ENCODE assay signal across 19 cellular contexts in genomic region chr12:110277705-110278104, GRCh38. TPM values are rescaled to one million over a fixed set of nuclear protein-coding genes. Genes with fewer than 3 reads are reported as not detected.
DNase-seq lines count a peak whose midpoint lies in the region; ATAC-seq, FAIRE-seq and TF ChIP-seq lines count a peak whose summit lies in the region.
"Had no signal": no experiment of that assay in that cellular context is flagged by ENCODE, and none has a peak within 500 bp of the region (broad histone marks: within the 10 kb centered on the region; RNA-seq: fewer than 3 reads in every experiment).

No MANE protein-coding gene starts in this region.

- no peak for DNase-seq in A549 (ENCODE audit: low read depth in 1 of 2, low spot score in 1 of 2)
- DNase-seq in endothelial cell of umbilical vein (ENCODE audit: low read depth, low spot score): no peak
- DNase-seq in neural crest cell (ENCODE audit: low read depth, low spot score): no peak
- DNase-seq in germinal center (ENCODE audit: low spot score): no peak
- no peak for DNase-seq in GM19240 (ENCODE audit: insufficient read length, low spot score)
- no peak for DNase-seq in stimulated activated naive CD4-positive, alpha-beta T cell treated with Interleukin-2 at 50 U/mL for 16 hours (lab: John Stamatoyannopoulos, UW)
- DNase-seq: ACHN; CD4-positive, alpha-beta T cell; COR-L47; DMS79; H7; HFFc6; Kasumi-1; NCI-H1417; NCI-H526 treated with DMSO at 0.1 percent for 48 hours; PC-9; RPMI8226 had no signal

- TF ChIP-seq CTCF in A549 (IDR thresholded peaks at IDR 0.05): no peak
- TF ChIP-seq CTCF in HEK293 (tag by site-specific recombination; IDR thresholded peaks at IDR 0.05): no peak
- no peak for TF ChIP-seq CTCF in endothelial cell of umbilical vein (IDR thresholded peaks at IDR 0.05; ENCODE audit: extremely low read depth in 1 of 2, insufficient read depth in 1 of 2, low read depth in 1 of 2, low read length in 2 of 2)
- no peak for TF ChIP-seq CTCF in neural crest cell (conservative IDR thresholded peaks at IDR 0.05)

- H2AFZ ChIP-seq in endothelial cell of umbilical vein (ENCODE audit: low read depth, low read length): no peak overlapping the region
- H2AFZ ChIP-seq: PC-9 had no signal

- H3K27me3 Mint-ChIP-seq in neural crest cell (ENCODE audit: low read depth): no peaks in the 10 kb centered on the region
- H3K27me3 Mint-ChIP-seq: CD4-positive, alpha-beta T cell had no signal

- H3K4me3 Mint-ChIP-seq in neural crest cell: peak overlapping the region; percentile 8
- H3K4me3 Mint-ChIP-seq: HFFc6 had no signal

- H3K4me1 Mint-ChIP-seq in neural crest cell: peaks cover 27% of the 10 kb centered on the region

- H3K9me3 ChIP-seq in A549 (no peaks in the 10 kb centered on the region), HEK293 (ENCODE audit: control insufficient read depth, insufficient read depth, low read depth, low read length) (no peaks in the 10 kb centered on the region), endothelial cell of umbilical vein (replicated peaks; ENCODE audit: control insufficient read depth, insufficient read depth, low read length) (no peaks in the 10 kb centered on the region)
- H3K9me3 ChIP-seq: BLaER1 had no signal

- FAIRE-seq in A549 (lab: Jason Lieb, UNC): no peak
- peak; percentile 47 for FAIRE-seq in endothelial cell of umbilical vein (lab: Jason Lieb, UNC)

- H3K9me1 ChIP-seq in endothelial cell of umbilical vein (replicated peaks; ENCODE audit: control insufficient read depth, extremely low read depth, insufficient read depth, low read length): no peaks in the 10 kb centered on the region

- H3K27me3 ChIP-seq in endothelial cell of umbilical vein (ENCODE audit: control insufficient read depth in 2 of 2, insufficient read depth in 2 of 2, low read length in 2 of 2): no peaks in the 10 kb centered on the region
- H3K27me3 ChIP-seq: BLaER1 had no signal

- no peaks in the 10 kb centered on the region for H3K9me3 Mint-ChIP-seq in neural crest cell
- H3K9me3 Mint-ChIP-seq: CD4-positive, alpha-beta T cell; HFFc6 had no signal

- intact Hi-C loops in endothelial cell of umbilical vein (cut with micrococcal nuclease): no loop called here

- no peak overlapping the region for H3K27ac Mint-ChIP-seq in neural crest cell (ENCODE audit: unreplicated experiment)
- H3K27ac Mint-ChIP-seq: HFFc6 had no signal

- no peak for ATAC-seq in A549

- peaks cover 0 to 5% of the 10 kb centered on the region in 2 experiments; a peak in 1 of 3 replicates for H3K36me3 ChIP-seq in HEK293 (ENCODE audit: control insufficient read depth in 2 of 2, insufficient read depth in 1 of 2, low read length in 2 of 2)
- no peaks in the 10 kb centered on the region for H3K36me3 ChIP-seq in endothelial cell of umbilical vein (ENCODE audit: control insufficient read depth in 2 of 2, extremely low read depth in 1 of 2, insufficient read depth in 2 of 2, low read length in 2 of 2)
- H3K36me3 ChIP-seq: BLaER1 had no signal

- no TSS peak for BruUV-seq in endothelial cell of umbilical vein (replicated peaks; lab: Mats Ljungman, UMichigan)

- no peak for TF ChIP-seq RAD21 in A549 (conservative IDR thresholded peaks at IDR 0.05 in 1 of 2, IDR thresholded peaks at IDR 0.05 in 1 of 2)

- H3K9ac ChIP-seq in endothelial cell of umbilical vein (replicated peaks; ENCODE audit: extremely low read depth, insufficient read depth, low read length): no peak overlapping the region
- H3K9ac ChIP-seq: BLaER1 had no signal

- CTCF ChIA-PET in A549 (lab: Yijun Ruan, JAX) (interaction anchor here (1.4 to 4.3 kb wide), 3 partner anchors 14 to 54 kb away, joined by 3 to 16 read pairs (median 3); no protein-coding TSS in a partner anchor), HEK293 (lab: Yijun Ruan, JAX) (no interaction called here), endothelial cell of umbilical vein (lab: Charles Lee) (interaction anchor here (1.1 kb wide), 2 partner anchors 10 to 154 kb away, joined by 3 to 4 read pairs; no protein-coding TSS in a partner anchor)

- H3K4me3 ChIP-seq in A549 (no peak overlapping the region), HEK293 (ENCODE audit: low read depth, low read length) (no peak overlapping the region), endothelial cell of umbilical vein (replicated peaks in 1 of 3; ENCODE audit: insufficient read depth in 1 of 3, low read depth in 1 of 3, low read length in 3 of 3) (no peak overlapping the region)
- H3K4me3 ChIP-seq: BLaER1, PC-9 had no signal

- no peak for TF ChIP-seq EP300 in A549 (IDR thresholded peaks at IDR 0.05)

- no peak for TF ChIP-seq POLR2A in A549 (IDR thresholded peaks at IDR 0.05; ENCODE audit: low read length)
- no peak for TF ChIP-seq POLR2A in endothelial cell of umbilical vein (IDR thresholded peaks at IDR 0.05; ENCODE audit: low read depth, low read length)

- 43% methylated on average over 1 of the region's 1 CpG for WGBS in A549 (ENCODE audit: missing lambda C conversion rate)

- H4K20me1 ChIP-seq in endothelial cell of umbilical vein (replicated peaks; ENCODE audit: control insufficient read depth, extremely low read depth, insufficient read depth, low read length): peaks cover under 1% of the 10 kb centered on the region

- peaks cover 51% of the 10 kb centered on the region for H3K4me1 ChIP-seq in A549
- peaks cover 6% of the 10 kb centered on the region for H3K4me1 ChIP-seq in HEK293 (ENCODE audit: control insufficient read depth, insufficient read depth, low read length)
- peaks cover 9% of the 10 kb centered on the region for H3K4me1 ChIP-seq in endothelial cell of umbilical vein (ENCODE audit: control insufficient read depth, extremely low read depth, insufficient read depth, low read length)

- H3K79me2 ChIP-seq in endothelial cell of umbilical vein (ENCODE audit: control insufficient read depth, insufficient read depth, low read length): peaks cover 12% of the 10 kb centered on the region

- H3K4me2 ChIP-seq in A549 (peak overlapping the region; percentile 12; the same call in 2 of the 3 replicates), endothelial cell of umbilical vein (ENCODE audit: insufficient read depth, low read length) (no peak overlapping the region)
- H3K4me2 ChIP-seq: BLaER1, PC-9 had no signal

- POLR2A ChIA-PET in A549 (lab: Yijun Ruan, JAX) (interaction anchor here (1.5 kb wide), 1 partner anchor 154 kb away, joined by 3 read pairs; the partner anchor contains the start of gene IFT81), HEK293 (lab: Yijun Ruan, JAX) (interaction anchor here (0.6 to 1.4 kb wide), 3 partner anchors 11 to 124 kb away, joined by 3 to 4 read pairs (median 3); no protein-coding TSS in a partner anchor), endothelial cell of umbilical vein (lab: Charles Lee) (no interaction called here)

- peak overlapping the region; percentile 98 to 99 for H3K27ac ChIP-seq in A549
- no peak overlapping the region for H3K27ac ChIP-seq in HEK293 (ENCODE audit: extremely low read depth, low read depth, low read length)
- H3K27ac ChIP-seq in endothelial cell of umbilical vein (ENCODE audit: insufficient read depth, low read depth, low read length): no peak overlapping the region
- H3K27ac ChIP-seq: BLaER1, PC-9 had no signal

- H3K36me3 Mint-ChIP-seq in neural crest cell (ENCODE audit: low read depth): no peaks in the 10 kb centered on the region

- dilution Hi-C loops in endothelial cell of umbilical vein (cut with MboI; ENCODE audit: extremely low pct_ligation_motif_present, low sequenced_read_pairs): no loop called here

TF ChIP-seq in A549, 52 proteins besides CTCF, POLR2A, EP300 and RAD21 (continues in another document):
- no peak for TF ChIP-seq RNF2 (IDR thresholded peaks at IDR 0.05; ENCODE audit: borderline replicate concordance, low read depth)
- no peak for TF ChIP-seq GATA3 (IDR thresholded peaks at IDR 0.05; ENCODE audit: borderline replicate concordance)
- TF ChIP-seq JUNB (IDR thresholded peaks at IDR 0.05): no peak
- no peak for TF ChIP-seq RARB (CRISPR knock-in tag; IDR thresholded peaks at IDR 0.05)
- no peak for TF ChIP-seq NR3C1 (IDR thresholded peaks at IDR 0.05)

TF ChIP-seq in HEK293, 187 proteins besides CTCF, POLR2A, EP300 and RAD21:
- TF ChIP-seq ZBTB17 (tag by site-specific recombination; IDR thresholded peaks at IDR 0.05) (peak; percentile 66), ZNF426 (tag by site-specific recombination; IDR thresholded peaks at IDR 0.05) (no peak)
TF ChIP-seq in HEK293: peak in this region for 1.

TF ChIP-seq in endothelial cell of umbilical vein, 7 proteins besides CTCF, POLR2A, EP300 and RAD21:
- TF ChIP-seq EZH2 (IDR thresholded peaks at IDR 0.05; ENCODE audit: borderline replicate concordance, low read depth, low read length, severe bottlenecking) (no peak), GATA2 (IDR thresholded peaks at IDR 0.05; ENCODE audit: insufficient read depth, insufficient read length, low read depth, low read length) (no peak), FOS (IDR thresholded peaks at IDR 0.05; ENCODE audit: borderline replicate concordance, insufficient read depth, low read length) (no peak), MYC (IDR thresholded peaks at IDR 0.05; ENCODE audit: low read depth, low read length) (no peak), POLR2AphosphoS5 (IDR thresholded peaks at IDR 0.05; ENCODE audit: insufficient read depth, low read depth, low read length) (no peak), MAX (IDR thresholded peaks at IDR 0.05; ENCODE audit: insufficient read depth, insufficient read length) (no peak), JUN (IDR thresholded peaks at IDR 0.05; ENCODE audit: borderline replicate concordance, insufficient read depth, insufficient read length, low read depth) (no peak)
TF ChIP-seq in endothelial cell of umbilical vein: peak in this region for 0.

RNA-seq across cellular contexts. Expression of gene ATP2A2, which starts 3.3 kb away (rescaled TPM):
- polyA plus RNA-seq in A549 (2011; rRNA removed) (415 and 431 TPM in 2 replicates), A549 (2017; fragmentation: RNase III; extraction: RNeasy Plus Mini Kit Qiagen cat#74134 plus additional on column Dnase treatment) (328 to 356 TPM (median 342 TPM) in 3 replicates), endothelial cell of umbilical vein (94.4 and 102 TPM in 2 replicates)
- polyA plus RNA-seq in A549 (2012; cell fraction: cytosol; rRNA removed): 264 and 317 TPM in 2 replicates
- 658 and 717 TPM in 2 replicates for polyA plus RNA-seq in A549 (2012; cell fraction: nucleus; rRNA removed)
- polyA minus RNA-seq in A549 (2011; rRNA and poly(A)+ RNA removed): 375 and 407 TPM in 2 replicates
- total RNA-seq in endothelial cell of umbilical vein (230 and 239 TPM in 2 replicates), neural crest cell (234 and 242 TPM in 2 replicates)
- polyA plus RNA-seq in endothelial cell of umbilical vein (2011; cell fraction: cytosol; rRNA removed): 72.8 and 79.1 TPM in 2 replicates
- polyA plus RNA-seq in endothelial cell of umbilical vein (2011; cell fraction: nucleus; rRNA removed): 242 and 247 TPM in 2 replicates
- polyA plus RNA-seq in endothelial cell of umbilical vein (2012): 170 and 217 TPM in 2 replicates
- polyA minus RNA-seq in endothelial cell of umbilical vein: 219 and 227 TPM in 2 replicates
- polyA minus RNA-seq in endothelial cell of umbilical vein (2011; cell fraction: cytosol; rRNA and poly(A)+ RNA removed): 74.0 TPM
- polyA minus RNA-seq in endothelial cell of umbilical vein (2011; cell fraction: nucleus; rRNA and poly(A)+ RNA removed): 144 and 187 TPM in 2 replicates

Comparison
In these comparisons a context has a peak if more than half of its experiments do, and no peak if none do; other contexts are left out.
1. H3K27ac ChIP-seq: peak in A549 (2 of 2); none in HEK293 (single experiment) and endothelial cell of umbilical vein (single experiment).